Comparison of ENCODE assay signal across 21 cellular contexts in genomic region chr7:49893131-49893530, GRCh38.
DNase-seq lines count a peak whose midpoint lies in the region; ATAC-seq and TF ChIP-seq lines count a peak whose summit lies in the region.
"Had no signal": no experiment of that assay in that cellular context is flagged by ENCODE, and none has a peak within 500 bp of the region (broad histone marks: within the 10 kb centered on the region; RNA-seq: fewer than 3 reads in every experiment).

No MANE protein-coding gene starts in this region.

- peaks cover 0 to 7% of the 10 kb centered on the region in 2 donors for H3K9me3 ChIP-seq in right atrium auricular region
- H3K9me3 ChIP-seq: A549; BLaER1 treated with 17β-estradiol and CSF1 and Interleukin-3, amounts not matched to agents 10 nM and 100 nM; Caco-2 had no signal

- no peak for TF ChIP-seq CTCF in right atrium auricular region (IDR thresholded peaks at IDR 0.05)

- H3K36me3 ChIP-seq in right atrium auricular region = no peaks in the 10 kb centered on the region
- H3K36me3 ChIP-seq: BLaER1 treated with 17β-estradiol and CSF1 and Interleukin-3, amounts not matched to agents 10 nM and 100 nM had no signal

- H3K27me3 ChIP-seq in right atrium auricular region = no peaks in the 10 kb centered on the region
- H3K27me3 ChIP-seq: BLaER1 treated with 17β-estradiol and CSF1 and Interleukin-3, amounts not matched to agents 10 nM and 100 nM had no signal

- in situ Hi-C loops in G401 (cut with HindIII; ENCODE audit: low sequenced_read_pairs) = no loop called here

- no peak overlapping the region for H3K4me3 Mint-ChIP-seq in activated T-cell treated with anti-CD3 and anti-CD28 coated beads, Interleukin-2, amount 50 U/mL, for 4 hours
- H3K4me3 Mint-ChIP-seq: B cell; CD4-positive, alpha-beta T cell; CD8-positive, alpha-beta T cell had no signal

- H3K4me1 Mint-ChIP-seq in activated T-cell treated with anti-CD3 and anti-CD28 coated beads, Interleukin-2, amount 50 U/mL, for 4 hours (ENCODE audit: low read depth) = no peaks in the 10 kb centered on the region
- H3K4me1 Mint-ChIP-seq: B cell had no signal

- no peak for DNase-seq in Right ventricle myocardium superior
- DNase-seq in right atrium auricular region (ENCODE audit: low spot score) = no peak
- peak; percentile 84 for DNase-seq in G401 (ENCODE audit: low spot score)
- DNase-seq in NCI-H446 treated with DMSO at 0.1 percent for 48 hours (lab: John Stamatoyannopoulos, UW) = peak; percentile 21
- peak; percentile 79 for DNase-seq in cerebellar cortex (ENCODE audit: low spot score)
- DNase-seq in activated T-cell treated with anti-CD3 and anti-CD28 coated beads, Interleukin-2, amount 50 U/mL, for 4 hours = no peak
- DNase-seq in HT-29 (ENCODE audit: low spot score) = no peak
- DNase-seq in MV-4-11 (lab: John Stamatoyannopoulos, UW) = no peak
- DNase-seq: AML-193; Caco-2; Calu3; CD4-positive, alpha-beta T cell; CD8-positive, alpha-beta T cell; DMS79 treated with DMSO at 0.1 percent for 48 hours; GDM1 had no signal

- peak; percentile 42 for ATAC-seq in Right ventricle myocardium superior (ENCODE audit: poor library complexity)
- no peak for ATAC-seq in activated T-cell treated with anti-CD3 and anti-CD28 coated beads, Interleukin-2, amount 50 U/mL, for 4 hours
- ATAC-seq: A549; CD8-positive, alpha-beta T cell; GM12878 had no signal

- H3K36me3 Mint-ChIP-seq in activated T-cell treated with anti-CD3 and anti-CD28 coated beads, Interleukin-2, amount 50 U/mL, for 4 hours (ENCODE audit: insufficient read depth) = no peaks in the 10 kb centered on the region
- H3K36me3 Mint-ChIP-seq: CD8-positive, alpha-beta T cell had no signal

- no peaks in the 10 kb centered on the region for H3K4me1 ChIP-seq in right atrium auricular region
- H3K4me1 ChIP-seq: A549; BLaER1 treated with 17β-estradiol and CSF1 and Interleukin-3, amounts not matched to agents 10 nM and 100 nM; Caco-2 had no signal

- H3K4me3 ChIP-seq in right atrium auricular region = no peak overlapping the region
- H3K4me3 ChIP-seq: A549; BLaER1 treated with 17β-estradiol and CSF1 and Interleukin-3, amounts not matched to agents 10 nM and 100 nM; GM12878 had no signal

- H3K27ac ChIP-seq in right atrium auricular region = no peak overlapping the region
- H3K27ac ChIP-seq: 22Rv1; A549; BLaER1 treated with 17β-estradiol and CSF1 and Interleukin-3, amounts not matched to agents 10 nM and 100 nM; C4-2B had no signal

- H3K9me3 Mint-ChIP-seq in activated T-cell treated with anti-CD3 and anti-CD28 coated beads, Interleukin-2, amount 50 U/mL, for 4 hours = no peaks in the 10 kb centered on the region
- H3K9me3 Mint-ChIP-seq: CD4-positive, alpha-beta T cell; CD8-positive, alpha-beta T cell had no signal

- intact Hi-C loops in Right ventricle myocardium superior (cut with DNase I) = no loop called here

- H3K27me3 Mint-ChIP-seq in activated T-cell treated with anti-CD3 and anti-CD28 coated beads, Interleukin-2, amount 50 U/mL, for 4 hours (ENCODE audit: low read depth) = peaks cover under 1% of the 10 kb centered on the region
- H3K27me3 Mint-ChIP-seq: B cell had no signal

Comparison
In these comparisons a context has a peak if more than half of its experiments do, and no peak if none do; other contexts are left out.
1. DNase-seq: peak in G401 (single experiment), NCI-H446 treated with DMSO at 0.1 percent for 48 hours (single experiment) and cerebellar cortex (single experiment); none in Right ventricle myocardium superior (single experiment), right atrium auricular region (single experiment), activated T-cell treated with anti-CD3 and anti-CD28 coated beads, Interleukin-2, amount 50 U/mL, for 4 hours (single experiment), HT-29 (single experiment) and MV-4-11 (single experiment).